Comparison of ENCODE assay signal across 31 cellular contexts in the genomic region with DNA sequence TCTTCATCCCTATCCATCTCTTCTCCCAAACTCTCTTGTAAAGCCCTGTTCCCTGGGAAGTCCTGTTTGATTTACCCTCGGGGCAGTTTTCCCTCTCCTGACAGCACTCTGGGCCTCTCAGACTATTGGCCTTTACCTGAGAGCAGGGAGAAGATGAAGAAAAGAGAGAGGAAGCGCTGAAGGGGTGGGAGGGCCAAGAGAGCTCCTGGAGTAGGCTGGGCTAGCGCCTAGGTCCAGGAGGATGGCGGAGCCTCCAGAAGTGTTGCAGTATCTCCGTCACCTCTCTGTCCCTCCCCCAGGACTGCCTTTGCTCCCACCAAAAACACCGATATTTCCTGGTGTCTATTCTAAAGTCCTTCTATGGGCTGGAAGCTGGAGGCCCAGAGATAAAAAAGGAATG. TPM values are rescaled to one million over a fixed set of nuclear protein-coding genes. Genes with fewer than 3 reads are reported as not detected.
"Had no signal": no experiment of that assay in that cellular context is flagged by ENCODE, and none has a peak within 500 bp of the region (broad histone marks: within the 10 kb centered on the region; RNA-seq: fewer than 3 reads in every experiment).

No MANE protein-coding gene starts in this region.

- H3K27ac Mint-ChIP-seq: activated CD4-positive, alpha-beta memory T cell treated with anti-CD3 and anti-CD28 coated beads for 36 hours; activated CD4-positive, alpha-beta T cell treated with anti-CD3 and anti-CD28 coated beads, Interleukin-2, amount 10 ng/mL, durations not matched to agents 24 days and 14 days; activated naive CD4-positive, alpha-beta T cell treated with anti-CD3 and anti-CD28 coated beads, Interleukin-2, amount 50 U/mL, for 24 hours; activated naive CD8-positive, alpha-beta T cell treated with anti-CD3 and anti-CD28 coated beads, Interleukin-2, amount 50 U/mL, for 24 hours; activated T-helper 17 cell treated with anti-CD3 and anti-CD28 coated beads, Interleukin-2, amount 50 U/mL, for 72 hours; natural killer cell treated with Interleukin-12 subunit alpha and Interleukin-12 subunit beta and Interleukin-15 and Interleukin-18, amount 100 ng/mL, for 72 hours; stimulated activated naive CD8-positive, alpha-beta T cell treated with anti-CD3 and anti-CD28 coated beads, Interleukin-15, Interleukin-2, amounts not matched to agents 100 ng/mL and 50 ng/mL, for 24 hours; T-helper 17 cell had no signal

- H3K9me3 ChIP-seq: gastrocnemius medialis, left lung, lower lobe of right lung, mucosa of descending colon, thoracic aorta, uterus had no signal

- H3K9me3 Mint-ChIP-seq: activated CD4-positive, alpha-beta memory T cell treated with anti-CD3 and anti-CD28 coated beads for 36 hours; activated CD4-positive, alpha-beta T cell treated with anti-CD3 and anti-CD28 coated beads, Interleukin-2, amount 10 ng/mL, durations not matched to agents 24 days and 14 days; activated naive CD4-positive, alpha-beta T cell treated with anti-CD3 and anti-CD28 coated beads, Interleukin-2, amount 50 U/mL, for 24 hours; activated naive CD8-positive, alpha-beta T cell treated with anti-CD3 and anti-CD28 coated beads, Interleukin-2, amount 50 U/mL, for 24 hours; activated T-cell treated with anti-CD3 and anti-CD28 coated beads, Interleukin-2, amount 50 U/mL, for 4 hours; activated T-helper 17 cell treated with anti-CD3 and anti-CD28 coated beads, Interleukin-2, amount 50 U/mL, for 72 hours; natural killer cell treated with Interleukin-12 subunit alpha and Interleukin-12 subunit beta and Interleukin-15 and Interleukin-18, amount 100 ng/mL, for 72 hours; stimulated activated naive CD8-positive, alpha-beta T cell treated with anti-CD3 and anti-CD28 coated beads, Interleukin-15, Interleukin-2, amounts not matched to agents 100 ng/mL and 50 ng/mL, for 24 hours had no signal

- DNase-seq: activated CD4-positive, alpha-beta memory T cell treated with anti-CD3 and anti-CD28 coated beads for 36 hours; activated CD4-positive, alpha-beta T cell treated with anti-CD3 and anti-CD28 coated beads, Interleukin-2, amount 10 ng/mL, durations not matched to agents 24 days and 14 days; activated CD4-positive, CD25-positive, alpha-beta regulatory T cell treated with anti-CD3 and anti-CD28 coated beads, Interleukin-2, amount 50 U/mL, for 72 hours; activated gamma-delta T cell treated with Interleukin-2 at 50 U/mL for 16 hours; activated naive CD8-positive, alpha-beta T cell treated with anti-CD3 and anti-CD28 coated beads, Interleukin-2, amount 50 U/mL, for 24 hours; activated T-cell treated with anti-CD3 and anti-CD28 coated beads, Interleukin-2, amount 50 U/mL, for 4 hours; dorsolateral prefrontal cortex; effector memory CD4-positive, alpha-beta T cell; erythroblast; gastrocnemius medialis; glutamatergic neuron; left lung; lower lobe of right lung; mesenchymal stem cell; mucosa of descending colon; right cardiac atrium; stimulated activated CD4-positive, alpha-beta T cell treated with anti-CD3 and anti-CD28 coated beads, Interleukin-2, amount 100 ng/mL, for 48 hours; T-helper 17 cell; T1000; trophoblast cell; uterus; WERI-Rb-1 had no signal

- H3K4me3 Mint-ChIP-seq: activated CD4-positive, alpha-beta memory T cell treated with anti-CD3 and anti-CD28 coated beads for 36 hours; activated CD4-positive, alpha-beta T cell treated with anti-CD3 and anti-CD28 coated beads, Interleukin-2, amount 10 ng/mL, durations not matched to agents 24 days and 14 days; activated naive CD4-positive, alpha-beta T cell treated with anti-CD3 and anti-CD28 coated beads, Interleukin-2, amount 50 U/mL, for 24 hours; activated naive CD8-positive, alpha-beta T cell treated with anti-CD3 and anti-CD28 coated beads, Interleukin-2, amount 50 U/mL, for 24 hours; activated T-cell treated with anti-CD3 and anti-CD28 coated beads, Interleukin-2, amount 50 U/mL, for 4 hours; activated T-helper 17 cell treated with anti-CD3 and anti-CD28 coated beads, Interleukin-2, amount 50 U/mL, for 72 hours; natural killer cell treated with Interleukin-12 subunit alpha and Interleukin-12 subunit beta and Interleukin-15 and Interleukin-18, amount 100 ng/mL, for 72 hours; stimulated activated naive CD8-positive, alpha-beta T cell treated with anti-CD3 and anti-CD28 coated beads, Interleukin-15, Interleukin-2, amounts not matched to agents 100 ng/mL and 50 ng/mL, for 24 hours; T-helper 17 cell had no signal

- H3K27me3 ChIP-seq: dorsolateral prefrontal cortex, gastrocnemius medialis, uterus had no signal

- H3K36me3 Mint-ChIP-seq: activated CD4-positive, alpha-beta memory T cell treated with anti-CD3 and anti-CD28 coated beads for 36 hours; activated naive CD4-positive, alpha-beta T cell treated with anti-CD3 and anti-CD28 coated beads, Interleukin-2, amount 50 U/mL, for 24 hours; natural killer cell treated with Interleukin-12 subunit alpha and Interleukin-12 subunit beta and Interleukin-15 and Interleukin-18, amount 100 ng/mL, for 72 hours had no signal

- H3K27ac ChIP-seq: dorsolateral prefrontal cortex, gastrocnemius medialis, left lung, lower lobe of right lung, thoracic aorta, uterus, WERI-Rb-1 had no signal

- H3K27me3 Mint-ChIP-seq: activated naive CD4-positive, alpha-beta T cell treated with anti-CD3 and anti-CD28 coated beads, Interleukin-2, amount 50 U/mL, for 24 hours; activated T-helper 17 cell treated with anti-CD3 and anti-CD28 coated beads, Interleukin-2, amount 50 U/mL, for 72 hours had no signal

- H3K4me3 ChIP-seq: dorsolateral prefrontal cortex, gastrocnemius medialis, left lung, lower lobe of right lung, mucosa of descending colon, thoracic aorta, uterus had no signal

- H3K36me3 ChIP-seq: gastrocnemius medialis, left lung, lower lobe of right lung, thoracic aorta, uterus, WERI-Rb-1 had no signal

RNA-seq across cellular contexts. Expression of gene IGFBP6, which starts 5.7 kb away (rescaled TPM):
- total RNA-seq: activated CD4-positive, alpha-beta T cell treated with anti-CD3 and anti-CD28 coated beads, Interleukin-2, amount 10 ng/mL, durations not matched to agents 24 days and 14 days; natural killer cell treated with Interleukin-12 subunit alpha and Interleukin-12 subunit beta and Interleukin-15 and Interleukin-18, amount 100 ng/mL, for 72 hours had no signal

RNA-seq across cellular contexts. Expression of gene SOAT2, which starts 11.5 kb away (rescaled TPM):
- total RNA-seq: activated CD4-positive, alpha-beta T cell treated with anti-CD3 and anti-CD28 coated beads, Interleukin-2, amount 10 ng/mL, durations not matched to agents 24 days and 14 days; bronchial epithelial cell; gastrocnemius medialis; left lung; lower lobe of right lung; myocyte; omental fat pad; pulmonary artery endothelial cell had no signal
